Comparison of ENCODE assay signal across 37 cellular contexts in the genomic region with DNA sequence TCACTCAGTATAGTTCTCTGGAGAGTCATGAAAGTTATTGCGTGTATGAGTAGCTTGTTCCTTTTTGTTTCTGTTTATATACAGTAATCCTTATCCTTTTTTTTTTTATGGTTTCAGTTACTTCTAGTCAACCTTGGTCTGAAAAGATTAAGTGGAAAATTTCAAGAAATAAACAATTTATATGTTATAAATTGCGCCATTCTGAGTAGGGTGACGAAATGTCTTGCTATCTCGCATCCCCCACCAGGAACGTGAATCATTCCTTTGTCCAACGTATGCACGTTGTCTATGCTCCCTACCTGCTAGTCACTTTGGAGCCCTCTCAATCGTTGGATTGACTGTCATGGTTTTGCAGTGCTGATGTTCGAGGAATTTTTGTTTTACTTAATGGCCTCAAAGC.
DNase-seq lines count a peak whose midpoint lies in the region; ATAC-seq, FAIRE-seq and TF ChIP-seq lines count a peak whose summit lies in the region.
"Had no signal": no experiment of that assay in that cellular context is flagged by ENCODE, and none has a peak within 500 bp of the region (broad histone marks: within the 10 kb centered on the region; RNA-seq: fewer than 3 reads in every experiment).

No MANE protein-coding gene starts in this region.

- H3K4me1 ChIP-seq in CD8-positive, alpha-beta T cell (ENCODE audit: insufficient read depth, low read length): peaks cover 20% of the 10 kb centered on the region
- H3K4me1 ChIP-seq in adipocyte (ENCODE audit: control insufficient read depth, insufficient read depth, low read length): peaks cover 28% of the 10 kb centered on the region
- H3K4me1 ChIP-seq in pancreas: no peaks in the 10 kb centered on the region
- H3K4me1 ChIP-seq: BLaER1 treated with 17β-estradiol and CSF1 and Interleukin-3, amounts not matched to agents 10 nM and 100 nM; Caco-2; colonic mucosa; left lung; prostate gland; tibial nerve had no signal

- H3K4me1 Mint-ChIP-seq in CD8-positive, alpha-beta T cell (ENCODE audit: low read depth): peaks cover 56% of the 10 kb centered on the region
- H3K4me1 Mint-ChIP-seq in memory B cell: peaks cover 33% of the 10 kb centered on the region

- FAIRE-seq in pancreas (lab: Jason Lieb, UNC): no peak

- no peak overlapping the region for H3K4me3 ChIP-seq in CD8-positive, alpha-beta T cell (ENCODE audit: low read depth, low read length)
- H3K4me3 ChIP-seq in adipocyte (ENCODE audit: low read length) (no peak overlapping the region), pancreas (no peak overlapping the region)
- H3K4me3 ChIP-seq: BLaER1 treated with 17β-estradiol and CSF1 and Interleukin-3, amounts not matched to agents 10 nM and 100 nM; colonic mucosa; left lung; MG63; prostate gland; tibial nerve had no signal

- H3K36me3 Mint-ChIP-seq in CD8-positive, alpha-beta T cell: peaks cover 30% of the 10 kb centered on the region
- peaks cover 7% of the 10 kb centered on the region for H3K36me3 Mint-ChIP-seq in memory B cell
- H3K36me3 Mint-ChIP-seq: stimulated activated effector memory CD8-positive, alpha-beta T cell treated with anti-CD3 and anti-CD28 coated beads, Interleukin-12 subunit alpha, Interleukin-12 subunit beta, amount 100 ng/mL, for 72 hours had no signal

- H3K27me3 Mint-ChIP-seq in CD8-positive, alpha-beta T cell (ENCODE audit: low read depth): no peaks in the 10 kb centered on the region
- no peaks in the 10 kb centered on the region for H3K27me3 Mint-ChIP-seq in memory B cell
- H3K27me3 Mint-ChIP-seq: activated CD8-positive, alpha-beta memory T cell treated with anti-CD3 and anti-CD28 coated beads, Interleukin-2, amount 10 ng/mL, durations not matched to agents 7 days and 5 days had no signal

- H3K9me3 Mint-ChIP-seq in CD8-positive, alpha-beta T cell: no peaks in the 10 kb centered on the region
- H3K9me3 Mint-ChIP-seq in memory B cell: no peaks in the 10 kb centered on the region
- H3K9me3 Mint-ChIP-seq: activated T-cell treated with anti-CD3 and anti-CD28 coated beads, Interleukin-2, amount 50 U/mL, for 72 hours; stimulated activated effector memory CD8-positive, alpha-beta T cell treated with anti-CD3 and anti-CD28 coated beads, Interleukin-12 subunit alpha, Interleukin-12 subunit beta, amount 100 ng/mL, for 72 hours; T-helper 1 cell treated with Interleukin-12 subunit alpha and Interleukin-12 subunit beta and Interleukin-4 antibody, amounts not matched to agents 30 μg/mL and 1 μg/mL, for 36 hours had no signal

- no peak overlapping the region for H3K4me3 Mint-ChIP-seq in CD8-positive, alpha-beta T cell
- H3K4me3 Mint-ChIP-seq in memory B cell: no peak overlapping the region
- H3K4me3 Mint-ChIP-seq: activated CD8-positive, alpha-beta memory T cell treated with anti-CD3 and anti-CD28 coated beads, Interleukin-2, amount 10 ng/mL, durations not matched to agents 7 days and 5 days; activated T-cell treated with anti-CD3 and anti-CD28 coated beads, Interleukin-2, amount 50 U/mL, for 72 hours; stimulated activated effector memory CD8-positive, alpha-beta T cell treated with anti-CD3 and anti-CD28 coated beads, Interleukin-12 subunit alpha, Interleukin-12 subunit beta, amount 100 ng/mL, for 72 hours; T-helper 1 cell treated with Interleukin-12 subunit alpha and Interleukin-12 subunit beta and Interleukin-4 antibody, amounts not matched to agents 30 μg/mL and 1 μg/mL, for 36 hours had no signal

- intact Hi-C loops in CD8-positive, alpha-beta T cell (cut with DNase I, micrococcal nuclease): loop anchor here in 1 of 2 experiments (2.0 to 10.0 kb wide), 2 partner anchors 14 to 50 kb away; no protein-coding TSS in a partner anchor
- intact Hi-C loops in pancreas (cut with DNase I): no loop called here

- peak overlapping the region; percentile 30 for H3K27ac Mint-ChIP-seq in CD8-positive, alpha-beta T cell
- peak overlapping the region; percentile 50 for H3K27ac Mint-ChIP-seq in memory B cell
- H3K27ac Mint-ChIP-seq: activated CD8-positive, alpha-beta memory T cell treated with anti-CD3 and anti-CD28 coated beads, Interleukin-2, amount 10 ng/mL, durations not matched to agents 7 days and 5 days; stimulated activated effector memory CD8-positive, alpha-beta T cell treated with anti-CD3 and anti-CD28 coated beads, Interleukin-12 subunit alpha, Interleukin-12 subunit beta, amount 100 ng/mL, for 72 hours; T-helper 1 cell treated with Interleukin-12 subunit alpha and Interleukin-12 subunit beta and Interleukin-4 antibody, amounts not matched to agents 30 μg/mL and 1 μg/mL, for 36 hours had no signal

- DNase-seq in CD8-positive, alpha-beta T cell: no peak
- DNase-seq in HuH-7 (ENCODE audit: low spot score): peak; percentile 51
- DNase-seq in adipocyte (ENCODE audit: low read depth): peak; percentile 73
- DNase-seq in memory B cell (ENCODE audit: low spot score in 2 of 2): no peak
- no peak for DNase-seq in pons (ENCODE audit: low spot score)
- DNase-seq in pancreas: no peak
- DNase-seq in ecto neural progenitor cell (ENCODE audit: low spot score): no peak
- DNase-seq: activated CD4-positive, alpha-beta T cell treated with anti-CD3 and anti-CD28 coated beads, Interleukin-2, amount 50 U/mL, for 4 hours; activated CD8-positive, alpha-beta memory T cell treated with anti-CD3 and anti-CD28 coated beads, Interleukin-2, amount 10 ng/mL, durations not matched to agents 7 days and 5 days; activated T-cell treated with anti-CD3 and anti-CD28 coated beads, Interleukin-2, amount 50 U/mL, for 72 hours; amygdala; Caco-2; colonic mucosa; DMS53; effector memory CD4-positive, alpha-beta T cell; GDM1; islet precursor cell; KG1; left lung; MG63; NCI-H1436 treated with DMSO at 0.1 percent for 48 hours; NCI-H2081 treated with DMSO at 0.1 percent for 48 hours; NCI-H2227 treated with DMSO at 0.1 percent for 48 hours; NCI-H526 treated with DMSO at 0.1 percent for 48 hours; NK-92 treated with Interleukin-12 subunit alpha and Interleukin-12 subunit beta, amount 100 ng/mL, for 24 hours; Right ventricle myocardium superior; stimulated activated CD4-positive, alpha-beta T cell treated with anti-CD3 and anti-CD28 coated beads, Interleukin-4, amount 100 ng/mL, for 4 hours had no signal

- no peak for ATAC-seq in CD8-positive, alpha-beta T cell
- no peak for ATAC-seq in memory B cell (ENCODE audit: low read depth)
- ATAC-seq in pancreas: no peak
- ATAC-seq: activated CD4-positive, CD25-positive, alpha-beta regulatory T cell treated with anti-CD3 and anti-CD28 coated beads, Interleukin-2, amount 50 U/mL, for 24 hours; activated CD8-positive, alpha-beta memory T cell treated with anti-CD3 and anti-CD28 coated beads, Interleukin-2, amount 10 ng/mL, durations not matched to agents 7 days and 5 days; activated T-cell treated with anti-CD3 and anti-CD28 coated beads, Interleukin-2, amount 50 U/mL, for 72 hours; left lung; Panc1; sciatic nerve; SK-N-SH treated with all-trans-retinoic acid at 6 μM for 48 hours; stimulated activated effector memory CD8-positive, alpha-beta T cell treated with anti-CD3 and anti-CD28 coated beads, Interleukin-12 subunit alpha, Interleukin-12 subunit beta, amount 100 ng/mL, for 72 hours had no signal

- 91 to 92% methylated on average over 9 of the region's 9 CpGs for WGBS in pancreas, 2 donors

- no peak overlapping the region for H3K9ac ChIP-seq in adipocyte (ENCODE audit: low read length)
- H3K9ac ChIP-seq: BLaER1 treated with 17β-estradiol and CSF1 and Interleukin-3, amounts not matched to agents 10 nM and 100 nM had no signal

- H3K27ac ChIP-seq in CD8-positive, alpha-beta T cell (ENCODE audit: low read depth, low read length): no peak overlapping the region
- no peak overlapping the region for H3K27ac ChIP-seq in pancreas
- H3K27ac ChIP-seq: BLaER1 treated with 17β-estradiol and CSF1 and Interleukin-3, amounts not matched to agents 10 nM and 100 nM; colonic mucosa; epithelial cell of prostate; left lung; prostate gland; tibial nerve had no signal

- CTCF ChIA-PET in CD8-positive, alpha-beta T cell (lab: Charles Lee): interaction anchor here (0.6 to 1.1 kb wide), 3 partner anchors 97 to 789 kb away, joined by 3 read pairs; no protein-coding TSS in a partner anchor

- peaks cover 12% of the 10 kb centered on the region for H3K36me3 ChIP-seq in CD8-positive, alpha-beta T cell (ENCODE audit: insufficient read depth, low read length)
- no peaks in the 10 kb centered on the region for H3K36me3 ChIP-seq in adipocyte (ENCODE audit: control insufficient read depth, insufficient read depth, low read length, severe bottlenecking)
- H3K36me3 ChIP-seq in pancreas: peaks cover 0 to 6% (median 0%) of the 10 kb centered on the region in 3 donors
- H3K36me3 ChIP-seq: colonic mucosa, left lung, MG63, prostate gland had no signal

- H3K9me3 ChIP-seq in CD8-positive, alpha-beta T cell (ENCODE audit: low read length): no peaks in the 10 kb centered on the region
- H3K9me3 ChIP-seq in adipocyte (ENCODE audit: control insufficient read depth, low read length) (no peaks in the 10 kb centered on the region), pancreas (no peaks in the 10 kb centered on the region)
- H3K9me3 ChIP-seq: Caco-2, colonic mucosa, left lung, MG63, prostate gland, tibial nerve had no signal

- TF ChIP-seq CTCF in CD8-positive, alpha-beta T cell (IDR thresholded peaks at IDR 0.05): no peak
- TF ChIP-seq CTCF in pancreas (IDR thresholded peaks at IDR 0.05): no peak

- no peaks in the 10 kb centered on the region for H3K27me3 ChIP-seq in CD8-positive, alpha-beta T cell (ENCODE audit: insufficient read depth, low read length)
- no peaks in the 10 kb centered on the region for H3K27me3 ChIP-seq in adipocyte (replicated peaks; ENCODE audit: control insufficient read depth, insufficient read depth, low read length)
- no peaks in the 10 kb centered on the region for H3K27me3 ChIP-seq in pancreas
- H3K27me3 ChIP-seq: BLaER1 treated with 17β-estradiol and CSF1 and Interleukin-3, amounts not matched to agents 10 nM and 100 nM; colonic mucosa; left lung; MG63; tibial nerve had no signal

- POLR2A ChIA-PET in CD8-positive, alpha-beta T cell (lab: Charles Lee): interaction anchor here (0.5 to 0.7 kb wide), 2 partner anchors 23 to 52 kb away, joined by 3 to 4 read pairs; no protein-coding TSS in a partner anchor

Comparison
In these comparisons a context has a peak if more than half of its experiments do, and no peak if none do; other contexts are left out.
1. DNase-seq: peak in HuH-7 (single experiment) and adipocyte (single experiment); none in CD8-positive, alpha-beta T cell (0 of 7), memory B cell (0 of 2), pons (single experiment), pancreas (0 of 6) and ecto neural progenitor cell (single experiment).